ENCODE assay signal across 1 cellular context in the genomic region with DNA sequence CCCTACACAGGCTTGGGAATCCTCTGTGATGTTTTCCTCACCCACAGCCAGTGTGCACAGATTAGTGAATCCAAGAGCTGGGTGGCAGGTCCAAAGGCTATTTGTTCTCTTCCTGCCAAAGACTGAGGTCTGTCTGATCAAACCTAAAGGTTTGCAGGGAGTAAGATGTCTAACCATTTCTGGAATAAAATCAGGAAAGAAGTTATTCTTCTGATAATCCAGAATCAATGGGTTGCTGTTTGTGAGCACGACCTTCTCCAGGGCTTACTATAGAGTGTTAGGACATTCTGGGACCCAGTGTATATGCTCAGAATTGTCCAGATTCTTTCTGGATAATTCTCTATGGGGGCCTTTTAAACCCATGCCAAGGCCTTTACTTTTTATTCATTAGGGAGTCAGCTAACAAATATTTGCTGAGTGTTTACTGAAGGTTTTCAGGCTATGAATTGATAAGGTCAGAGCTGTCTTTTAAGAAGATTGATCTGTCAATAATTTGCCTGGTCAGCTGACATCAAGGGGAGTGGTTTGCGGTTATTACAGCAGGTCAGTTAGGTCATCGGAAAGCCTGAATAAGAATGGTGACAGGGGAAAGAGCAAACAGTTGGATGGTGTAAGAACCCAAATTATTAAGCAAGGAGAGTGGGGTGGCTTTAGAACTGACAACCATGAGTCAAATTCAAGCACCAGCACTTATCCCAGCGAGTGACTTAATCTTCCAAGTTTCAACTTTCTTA.
TF ChIP-seq lines count a peak whose summit lies in the region.

No MANE protein-coding gene starts in this region.

TF ChIP-seq in HepG2, 621 proteins besides CTCF, POLR2A, EP300 and RAD21 (continued from another document and continues in another):
- TF ChIP-seq, protein P1, sequence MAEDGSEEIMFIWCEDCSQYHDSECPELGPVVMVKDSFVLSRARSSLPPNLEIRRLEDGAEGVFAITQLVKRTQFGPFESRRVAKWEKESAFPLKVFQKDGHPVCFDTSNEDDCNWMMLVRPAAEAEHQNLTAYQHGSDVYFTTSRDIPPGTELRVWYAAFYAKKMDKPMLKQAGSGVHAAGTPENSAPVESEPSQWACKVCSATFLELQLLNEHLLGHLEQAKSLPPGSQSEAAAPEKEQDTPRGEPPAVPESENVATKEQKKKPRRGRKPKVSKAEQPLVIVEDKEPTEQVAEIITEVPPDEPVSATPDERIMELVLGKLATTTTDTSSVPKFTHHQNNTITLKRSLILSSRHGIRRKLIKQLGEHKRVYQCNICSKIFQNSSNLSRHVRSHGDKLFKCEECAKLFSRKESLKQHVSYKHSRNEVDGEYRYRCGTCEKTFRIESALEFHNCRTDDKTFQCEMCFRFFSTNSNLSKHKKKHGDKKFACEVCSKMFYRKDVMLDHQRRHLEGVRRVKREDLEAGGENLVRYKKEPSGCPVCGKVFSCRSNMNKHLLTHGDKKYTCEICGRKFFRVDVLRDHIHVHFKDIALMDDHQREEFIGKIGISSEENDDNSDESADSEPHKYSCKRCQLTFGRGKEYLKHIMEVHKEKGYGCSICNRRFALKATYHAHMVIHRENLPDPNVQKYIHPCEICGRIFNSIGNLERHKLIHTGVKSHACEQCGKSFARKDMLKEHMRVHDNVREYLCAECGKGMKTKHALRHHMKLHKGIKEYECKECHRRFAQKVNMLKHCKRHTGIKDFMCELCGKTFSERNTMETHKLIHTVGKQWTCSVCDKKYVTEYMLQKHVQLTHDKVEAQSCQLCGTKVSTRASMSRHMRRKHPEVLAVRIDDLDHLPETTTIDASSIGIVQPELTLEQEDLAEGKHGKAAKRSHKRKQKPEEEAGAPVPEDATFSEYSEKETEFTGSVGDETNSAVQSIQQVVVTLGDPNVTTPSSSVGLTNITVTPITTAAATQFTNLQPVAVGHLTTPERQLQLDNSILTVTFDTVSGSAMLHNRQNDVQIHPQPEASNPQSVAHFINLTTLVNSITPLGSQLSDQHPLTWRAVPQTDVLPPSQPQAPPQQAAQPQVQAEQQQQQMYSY (CRISPR knock-in tag; IDR thresholded peaks at IDR 0.05) = no peak
- TF ChIP-seq, protein P2, sequence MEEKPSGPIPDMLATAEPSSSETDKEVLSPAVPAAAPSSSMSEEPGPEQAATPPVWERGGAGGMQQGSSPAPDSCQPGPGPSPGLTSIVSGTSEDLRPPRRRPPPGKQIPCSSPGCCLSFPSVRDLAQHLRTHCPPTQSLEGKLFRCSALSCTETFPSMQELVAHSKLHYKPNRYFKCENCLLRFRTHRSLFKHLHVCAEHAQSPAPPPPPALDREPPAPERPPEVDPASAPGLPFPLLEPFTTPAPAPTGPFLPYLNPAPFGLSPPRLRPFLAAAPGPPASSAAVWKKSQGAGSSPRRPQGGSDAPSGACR (CRISPR knock-in tag; IDR thresholded peaks at IDR 0.05) = no peak; the same call in 1 of the 2 replicates
- TF ChIP-seq ZNF776 (CRISPR knock-in tag; IDR thresholded peaks at IDR 0.05) (no peak), NAIF1 (CRISPR knock-in tag; IDR thresholded peaks at IDR 0.05; ENCODE audit: borderline replicate concordance) (no peak), NR2F6 (IDR thresholded peaks at IDR 0.05) (peak; percentile 96), NR2F6 (CRISPR knock-in tag; IDR thresholded peaks at IDR 0.05) (peak; percentile 95), ZNF564 (CRISPR knock-in tag; IDR thresholded peaks at IDR 0.05) (no peak), TRIM24 (CRISPR knock-in tag; IDR thresholded peaks at IDR 0.05) (no peak), NFYC (CRISPR knock-in tag; IDR thresholded peaks at IDR 0.05) (no peak; the same call in 1 of the 2 replicates), SP140L (CRISPR knock-in tag; IDR thresholded peaks at IDR 0.05; ENCODE audit: borderline replicate concordance) (no peak), ARNT2 (CRISPR knock-in tag; IDR thresholded peaks at IDR 0.05; ENCODE audit: low read depth) (no peak), DNMT1 (CRISPR knock-in tag; IDR thresholded peaks at IDR 0.05) (no peak), PHF8 (CRISPR knock-in tag; IDR thresholded peaks at IDR 0.05) (no peak; the same call in 1 of the 2 replicates), NFATC3 (CRISPR knock-in tag; IDR thresholded peaks at IDR 0.05) (no peak), HMG20A (CRISPR knock-in tag; IDR thresholded peaks at IDR 0.05; ENCODE audit: borderline replicate concordance) (peak; percentile 88), SMAD9 (CRISPR knock-in tag; IDR thresholded peaks at IDR 0.05) (no peak), ARNTL (CRISPR knock-in tag; IDR thresholded peaks at IDR 0.05) (0 out of 2 replicates have a peak, but pooled peaks have one; percentile 47), ZBTB20 (CRISPR knock-in tag; IDR thresholded peaks at IDR 0.05; ENCODE audit: borderline replicate concordance, low read depth) (0 out of 2 replicates have a peak, but pooled peaks have one; percentile 25), FOXC1 (CRISPR knock-in tag; IDR thresholded peaks at IDR 0.05; ENCODE audit: borderline replicate concordance) (no peak), ZC3H4 (CRISPR knock-in tag; IDR thresholded peaks at IDR 0.05; ENCODE audit: borderline replicate concordance) (no peak), ZNF138 (CRISPR knock-in tag; IDR thresholded peaks at IDR 0.05; ENCODE audit: low read depth) (no peak), KMT2A (CRISPR knock-in tag; IDR thresholded peaks at IDR 0.05) (no peak), ATF7-NPFF (CRISPR knock-in tag; IDR thresholded peaks at IDR 0.05; ENCODE audit: low read depth) (no peak), RXRB (CRISPR knock-in tag; IDR thresholded peaks at IDR 0.05; ENCODE audit: borderline replicate concordance) (peak; percentile 83), ZNF703 (CRISPR knock-in tag; IDR thresholded peaks at IDR 0.05; ENCODE audit: borderline replicate concordance) (no peak), RFX3 (CRISPR knock-in tag; IDR thresholded peaks at IDR 0.05) (no peak), TAF15 (IDR thresholded peaks at IDR 0.05; ENCODE audit: low read depth, low read length, poor library complexity, severe bottlenecking) (no peak), AHR (CRISPR knock-in tag; IDR thresholded peaks at IDR 0.05) (no peak), RCOR2 (CRISPR knock-in tag; IDR thresholded peaks at IDR 0.05) (peak; percentile 62; the same call in 1 of the 2 replicates), KLF9 (CRISPR knock-in tag; IDR thresholded peaks at IDR 0.05; ENCODE audit: low read depth) (0 out of 2 replicates have a peak, but pooled peaks have one; percentile 44), NFE2 (CRISPR knock-in tag; IDR thresholded peaks at IDR 0.05) (no peak)
- TF ChIP-seq, protein P3, sequence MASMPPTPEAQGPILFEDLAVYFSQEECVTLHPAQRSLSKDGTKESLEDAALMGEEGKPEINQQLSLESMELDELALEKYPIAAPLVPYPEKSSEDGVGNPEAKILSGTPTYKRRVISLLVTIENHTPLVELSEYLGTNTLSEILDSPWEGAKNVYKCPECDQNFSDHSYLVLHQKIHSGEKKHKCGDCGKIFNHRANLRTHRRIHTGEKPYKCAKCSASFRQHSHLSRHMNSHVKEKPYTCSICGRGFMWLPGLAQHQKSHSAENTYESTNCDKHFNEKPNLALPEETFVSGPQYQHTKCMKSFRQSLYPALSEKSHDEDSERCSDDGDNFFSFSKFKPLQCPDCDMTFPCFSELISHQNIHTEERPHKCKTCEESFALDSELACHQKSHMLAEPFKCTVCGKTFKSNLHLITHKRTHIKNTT (CRISPR knock-in tag; IDR thresholded peaks at IDR 0.05) = no peak
- TF ChIP-seq, protein P4, sequence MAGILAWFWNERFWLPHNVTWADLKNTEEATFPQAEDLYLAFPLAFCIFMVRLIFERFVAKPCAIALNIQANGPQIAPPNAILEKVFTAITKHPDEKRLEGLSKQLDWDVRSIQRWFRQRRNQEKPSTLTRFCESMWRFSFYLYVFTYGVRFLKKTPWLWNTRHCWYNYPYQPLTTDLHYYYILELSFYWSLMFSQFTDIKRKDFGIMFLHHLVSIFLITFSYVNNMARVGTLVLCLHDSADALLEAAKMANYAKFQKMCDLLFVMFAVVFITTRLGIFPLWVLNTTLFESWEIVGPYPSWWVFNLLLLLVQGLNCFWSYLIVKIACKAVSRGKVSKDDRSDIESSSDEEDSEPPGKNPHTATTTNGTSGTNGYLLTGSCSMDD (CRISPR knock-in tag; IDR thresholded peaks at IDR 0.05) = no peak
- TF ChIP-seq, protein P5, sequence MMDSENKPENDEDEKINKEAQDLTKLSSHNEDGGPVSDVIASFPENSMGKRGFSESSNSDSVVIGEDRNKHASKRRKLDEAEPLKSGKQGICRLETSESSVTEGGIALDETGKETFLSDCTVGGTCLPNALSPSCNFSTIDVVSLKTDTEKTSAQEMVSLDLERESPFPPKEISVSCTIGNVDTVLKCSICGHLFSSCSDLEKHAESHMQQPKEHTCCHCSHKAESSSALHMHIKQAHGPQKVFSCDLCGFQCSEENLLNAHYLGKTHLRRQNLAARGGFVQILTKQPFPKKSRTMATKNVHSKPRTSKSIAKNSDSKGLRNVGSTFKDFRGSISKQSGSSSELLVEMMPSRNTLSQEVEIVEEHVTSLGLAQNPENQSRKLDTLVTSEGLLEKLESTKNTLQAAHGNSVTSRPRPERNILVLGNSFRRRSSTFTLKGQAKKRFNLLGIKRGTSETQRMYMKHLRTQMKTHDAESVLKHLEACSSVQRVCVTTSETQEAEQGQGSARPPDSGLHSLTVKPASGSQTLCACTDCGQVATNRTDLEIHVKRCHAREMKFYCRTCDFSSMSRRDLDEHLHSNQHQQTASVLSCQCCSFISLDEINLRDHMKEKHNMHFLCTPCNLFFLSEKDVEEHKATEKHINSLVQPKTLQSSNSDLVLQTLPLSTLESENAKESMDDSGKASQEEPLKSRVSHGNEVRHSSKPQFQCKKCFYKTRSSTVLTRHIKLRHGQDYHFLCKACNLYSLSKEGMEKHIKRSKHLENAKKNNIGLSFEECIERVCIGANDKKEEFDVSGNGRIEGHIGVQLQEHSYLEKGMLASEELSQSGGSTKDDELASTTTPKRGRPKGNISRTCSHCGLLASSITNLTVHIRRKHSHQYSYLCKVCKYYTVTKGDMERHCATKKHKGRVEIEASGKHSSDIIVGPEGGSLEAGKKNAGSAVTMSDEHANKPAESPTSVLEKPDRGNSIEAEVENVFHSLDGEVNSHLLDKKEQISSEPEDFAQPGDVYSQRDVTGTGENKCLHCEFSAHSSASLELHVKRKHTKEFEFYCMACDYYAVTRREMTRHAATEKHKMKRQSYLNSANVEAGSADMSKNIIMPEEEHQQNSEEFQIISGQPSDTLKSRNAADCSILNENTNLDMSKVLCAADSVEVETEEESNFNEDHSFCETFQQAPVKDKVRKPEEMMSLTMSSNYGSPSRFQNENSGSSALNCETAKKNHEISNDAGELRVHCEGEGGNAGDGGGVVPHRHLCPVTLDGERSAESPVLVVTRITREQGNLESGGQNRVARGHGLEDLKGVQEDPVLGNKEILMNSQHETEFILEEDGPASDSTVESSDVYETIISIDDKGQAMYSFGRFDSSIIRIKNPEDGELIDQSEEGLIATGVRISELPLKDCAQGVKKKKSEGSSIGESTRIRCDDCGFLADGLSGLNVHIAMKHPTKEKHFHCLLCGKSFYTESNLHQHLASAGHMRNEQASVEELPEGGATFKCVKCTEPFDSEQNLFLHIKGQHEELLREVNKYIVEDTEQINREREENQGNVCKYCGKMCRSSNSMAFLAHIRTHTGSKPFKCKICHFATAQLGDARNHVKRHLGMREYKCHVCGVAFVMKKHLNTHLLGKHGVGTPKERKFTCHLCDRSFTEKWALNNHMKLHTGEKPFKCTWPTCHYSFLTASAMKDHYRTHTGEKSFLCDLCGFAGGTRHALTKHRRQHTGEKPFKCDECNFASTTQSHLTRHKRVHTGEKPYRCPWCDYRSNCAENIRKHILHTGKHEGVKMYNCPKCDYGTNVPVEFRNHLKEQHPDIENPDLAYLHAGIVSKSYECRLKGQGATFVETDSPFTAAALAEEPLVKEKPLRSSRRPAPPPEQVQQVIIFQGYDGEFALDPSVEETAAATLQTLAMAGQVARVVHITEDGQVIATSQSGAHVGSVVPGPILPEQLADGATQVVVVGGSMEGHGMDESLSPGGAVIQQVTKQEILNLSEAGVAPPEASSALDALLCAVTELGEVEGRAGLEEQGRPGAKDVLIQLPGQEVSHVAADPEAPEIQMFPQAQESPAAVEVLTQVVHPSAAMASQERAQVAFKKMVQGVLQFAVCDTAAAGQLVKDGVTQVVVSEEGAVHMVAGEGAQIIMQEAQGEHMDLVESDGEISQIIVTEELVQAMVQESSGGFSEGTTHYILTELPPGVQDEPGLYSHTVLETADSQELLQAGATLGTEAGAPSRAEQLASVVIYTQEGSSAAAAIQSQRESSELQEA (CRISPR knock-in tag; IDR thresholded peaks at IDR 0.05; ENCODE audit: not compliant biosample characterization) = no peak
- TF ChIP-seq, protein P6, sequence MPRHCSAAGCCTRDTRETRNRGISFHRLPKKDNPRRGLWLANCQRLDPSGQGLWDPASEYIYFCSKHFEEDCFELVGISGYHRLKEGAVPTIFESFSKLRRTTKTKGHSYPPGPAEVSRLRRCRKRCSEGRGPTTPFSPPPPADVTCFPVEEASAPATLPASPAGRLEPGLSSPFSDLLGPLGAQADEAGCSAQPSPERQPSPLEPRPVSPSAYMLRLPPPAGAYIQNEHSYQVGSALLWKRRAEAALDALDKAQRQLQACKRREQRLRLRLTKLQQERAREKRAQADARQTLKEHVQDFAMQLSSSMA (CRISPR knock-in tag; IDR thresholded peaks at IDR 0.05) = no peak
- TF ChIP-seq, protein P7, sequence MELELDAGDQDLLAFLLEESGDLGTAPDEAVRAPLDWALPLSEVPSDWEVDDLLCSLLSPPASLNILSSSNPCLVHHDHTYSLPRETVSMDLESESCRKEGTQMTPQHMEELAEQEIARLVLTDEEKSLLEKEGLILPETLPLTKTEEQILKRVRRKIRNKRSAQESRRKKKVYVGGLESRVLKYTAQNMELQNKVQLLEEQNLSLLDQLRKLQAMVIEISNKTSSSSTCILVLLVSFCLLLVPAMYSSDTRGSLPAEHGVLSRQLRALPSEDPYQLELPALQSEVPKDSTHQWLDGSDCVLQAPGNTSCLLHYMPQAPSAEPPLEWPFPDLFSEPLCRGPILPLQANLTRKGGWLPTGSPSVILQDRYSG (CRISPR knock-in tag; IDR thresholded peaks at IDR 0.05) = no peak
- TF ChIP-seq, protein P8, sequence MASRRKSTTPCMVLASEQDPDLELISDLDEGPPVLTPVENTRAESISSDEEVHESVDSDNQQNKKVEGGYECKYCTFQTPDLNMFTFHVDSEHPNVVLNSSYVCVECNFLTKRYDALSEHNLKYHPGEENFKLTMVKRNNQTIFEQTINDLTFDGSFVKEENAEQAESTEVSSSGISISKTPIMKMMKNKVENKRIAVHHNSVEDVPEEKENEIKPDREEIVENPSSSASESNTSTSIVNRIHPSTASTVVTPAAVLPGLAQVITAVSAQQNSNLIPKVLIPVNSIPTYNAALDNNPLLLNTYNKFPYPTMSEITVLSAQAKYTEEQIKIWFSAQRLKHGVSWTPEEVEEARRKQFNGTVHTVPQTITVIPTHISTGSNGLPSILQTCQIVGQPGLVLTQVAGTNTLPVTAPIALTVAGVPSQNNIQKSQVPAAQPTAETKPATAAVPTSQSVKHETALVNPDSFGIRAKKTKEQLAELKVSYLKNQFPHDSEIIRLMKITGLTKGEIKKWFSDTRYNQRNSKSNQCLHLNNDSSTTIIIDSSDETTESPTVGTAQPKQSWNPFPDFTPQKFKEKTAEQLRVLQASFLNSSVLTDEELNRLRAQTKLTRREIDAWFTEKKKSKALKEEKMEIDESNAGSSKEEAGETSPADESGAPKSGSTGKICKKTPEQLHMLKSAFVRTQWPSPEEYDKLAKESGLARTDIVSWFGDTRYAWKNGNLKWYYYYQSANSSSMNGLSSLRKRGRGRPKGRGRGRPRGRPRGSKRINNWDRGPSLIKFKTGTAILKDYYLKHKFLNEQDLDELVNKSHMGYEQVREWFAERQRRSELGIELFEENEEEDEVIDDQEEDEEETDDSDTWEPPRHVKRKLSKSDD (CRISPR knock-in tag; IDR thresholded peaks at IDR 0.05; ENCODE audit: low read depth) = no peak
